In genomic region chr4:164203476-164203875, GRCh38 we compare ENCODE assay signal across 1 cellular context.
TF ChIP-seq lines count a peak whose summit lies in the region.

No MANE protein-coding gene starts in this region.

TF ChIP-seq in H1, 55 proteins besides CTCF, POLR2A, EP300 and RAD21 (continued from another document):
- TF ChIP-seq YY1 (IDR thresholded peaks at IDR 0.05; ENCODE audit: low read depth, low read length) (no peak), KDM1A (IDR thresholded peaks at IDR 0.05; ENCODE audit: borderline replicate concordance, low read length) (no peak), EGR1 (IDR thresholded peaks at IDR 0.05; ENCODE audit: borderline replicate concordance, low read depth, low read length) (no peak), MAFK (IDR thresholded peaks at IDR 0.05; ENCODE audit: low read depth, low read length) (no peak), NRF1 (IDR thresholded peaks at IDR 0.05; ENCODE audit: low read depth, low read length) (no peak), CBX5 (IDR thresholded peaks at IDR 0.05; ENCODE audit: low read depth, low read length) (no peak), RBBP5 (IDR thresholded peaks at IDR 0.05; ENCODE audit: borderline replicate concordance, low read depth, low read length) (no peak), CHD7 (IDR thresholded peaks at IDR 0.05; ENCODE audit: insufficient replicate concordance, low read length) (no peak)
